In genomic region chr10:28939352-28940157, GRCh38 we compare ENCODE assay signal across 8 cellular contexts.
DNase-seq lines count a peak whose midpoint lies in the region; ATAC-seq, FAIRE-seq and TF ChIP-seq lines count a peak whose summit lies in the region.

No MANE protein-coding gene starts in this region.

- DNase-seq in NCI-H2081 (lab: John Stamatoyannopoulos, UW) (peak; percentile 92 to 98), bronchial epithelial cell (ENCODE audit: low read depth) (peak; percentile 87), mesendoderm (peak; percentile 99), H54 (ENCODE audit: insufficient read length, low spot score) (no peak), GOT3 (lab: John Stamatoyannopoulos, UW) (no peak)
- no peak for DNase-seq in activated effector memory CD4-positive, alpha-beta T cell treated with Interleukin-2 at 50 U/mL for 16 hours

- no peaks in the 10 kb centered on the region for H3K9me2 ChIP-seq in DOHH2 (replicated peaks; ENCODE audit: control insufficient read depth, low read length)

- H3K27ac ChIP-seq in DOHH2 (ENCODE audit: low read depth, low read length) (no peak overlapping the region), mesendoderm (ENCODE audit: low read depth, low read length) (peak overlapping the region; percentile 15)

- TF ChIP-seq CTCF in DOHH2 (IDR thresholded peaks at IDR 0.05; ENCODE audit: low read depth, low read length, poor library complexity, severe bottlenecking) (peak; percentile 30), bronchial epithelial cell (IDR thresholded peaks at IDR 0.05; ENCODE audit: insufficient read depth, low read length, severe bottlenecking) (peak; percentile 42)

- no peak for ATAC-seq in GM21423 (IDR thresholded peaks at IDR 0.05; ENCODE audit: unreplicated experiment)

- no peak overlapping the region for H3K23ac ChIP-seq in mesendoderm (ENCODE audit: low read length)

- no peak overlapping the region for H4K5ac ChIP-seq in mesendoderm (ENCODE audit: low read length)

- H2AK5ac ChIP-seq in mesendoderm (ENCODE audit: low read length): no peak overlapping the region

- no CpG with 5 or more reads among the region's 26 CpGs for WGBS in mesendoderm (ENCODE audit: extremely low coverage, insufficient coverage, low lambda C conversion rate)

- H2BK5ac ChIP-seq in mesendoderm (ENCODE audit: low read length): no peak overlapping the region

- H3K18ac ChIP-seq in mesendoderm (ENCODE audit: low read length): peak overlapping the region; percentile 3

- H3K27me3 ChIP-seq in DOHH2 (ENCODE audit: control insufficient read depth, low read length) (no peaks in the 10 kb centered on the region), bronchial epithelial cell (ENCODE audit: control insufficient read depth, insufficient read depth, low read length) (no peaks in the 10 kb centered on the region), mesendoderm (ENCODE audit: insufficient read depth, low read length, poor library complexity) (no peaks in the 10 kb centered on the region)

- H4K8ac ChIP-seq in mesendoderm (ENCODE audit: low read depth, low read length): no peak overlapping the region

- no peaks in the 10 kb centered on the region for H3F3A ChIP-seq in DOHH2 (ENCODE audit: control insufficient read depth, insufficient read depth)

- H3K9me3 ChIP-seq in DOHH2 (ENCODE audit: control insufficient read depth, insufficient read depth, low read length): no peaks in the 10 kb centered on the region

- peak overlapping the region; percentile 72 for H3K56ac ChIP-seq in mesendoderm (ENCODE audit: low read length)

- no peaks in the 10 kb centered on the region for H3K79me1 ChIP-seq in mesendoderm (ENCODE audit: low read length)

- no peak overlapping the region for H3K4ac ChIP-seq in mesendoderm (ENCODE audit: low read depth, low read length)

- FAIRE-seq in bronchial epithelial cell (lab: Jason Lieb, UNC): peak; percentile 7
- FAIRE-seq in H54 (lab: Jason Lieb, UNC): no peak

- H3K4me1 ChIP-seq in DOHH2 (ENCODE audit: control insufficient read depth, low read length): no peaks in the 10 kb centered on the region
- no peaks in the 10 kb centered on the region for H3K4me1 ChIP-seq in mesendoderm (ENCODE audit: control insufficient read depth, low read depth, low read length)

- H3K4me2 ChIP-seq in DOHH2 (ENCODE audit: low read length) (no peak overlapping the region), mesendoderm (ENCODE audit: low read length) (peak overlapping the region; percentile 54)

- H2BK15ac ChIP-seq in mesendoderm (replicated peaks; ENCODE audit: low read depth): no peak overlapping the region

- H3K4me3 ChIP-seq in DOHH2 (ENCODE audit: low read length): no peak overlapping the region
- H3K4me3 ChIP-seq in bronchial epithelial cell (ENCODE audit: low read depth, low read length): no peak overlapping the region
- H3K4me3 ChIP-seq in mesendoderm (ENCODE audit: low read length): peak overlapping the region; percentile 13

- TF ChIP-seq POLR2A in H54 (IDR thresholded peaks at IDR 0.05; ENCODE audit: low read depth, low read length): no peak

- H2BK120ac ChIP-seq in mesendoderm (ENCODE audit: low read depth, low read length): no peak overlapping the region

- no peaks in the 10 kb centered on the region for H3K79me2 ChIP-seq in DOHH2 (ENCODE audit: control insufficient read depth, low read length)
- no peaks in the 10 kb centered on the region for H3K79me2 ChIP-seq in mesendoderm (ENCODE audit: control insufficient read depth, insufficient read depth, low read length)

- H3K9ac ChIP-seq in mesendoderm (ENCODE audit: low read length): peak overlapping the region; percentile 23

- H4K20me1 ChIP-seq in DOHH2 (ENCODE audit: control insufficient read depth, insufficient read depth, low read depth, low read length): no peaks in the 10 kb centered on the region

- H3K36me3 ChIP-seq in DOHH2 (ENCODE audit: control insufficient read depth, low read length): no peaks in the 10 kb centered on the region
- no peaks in the 10 kb centered on the region for H3K36me3 ChIP-seq in bronchial epithelial cell (ENCODE audit: control insufficient read depth, insufficient read depth, low read length)
- no peaks in the 10 kb centered on the region for H3K36me3 ChIP-seq in mesendoderm (ENCODE audit: control insufficient read depth, insufficient read depth, low read length)

Comparison
In these comparisons a context has a peak if more than half of its experiments do, and no peak if none do; other contexts are left out.
1. DNase-seq: peak in NCI-H2081 (2 of 2), bronchial epithelial cell (single experiment) and mesendoderm (single experiment); none in activated effector memory CD4-positive, alpha-beta T cell treated with Interleukin-2 at 50 U/mL for 16 hours (single experiment), H54 (single experiment) and GOT3 (single experiment).